21 cellular contexts compared by ENCODE assay signal in the genomic region with DNA sequence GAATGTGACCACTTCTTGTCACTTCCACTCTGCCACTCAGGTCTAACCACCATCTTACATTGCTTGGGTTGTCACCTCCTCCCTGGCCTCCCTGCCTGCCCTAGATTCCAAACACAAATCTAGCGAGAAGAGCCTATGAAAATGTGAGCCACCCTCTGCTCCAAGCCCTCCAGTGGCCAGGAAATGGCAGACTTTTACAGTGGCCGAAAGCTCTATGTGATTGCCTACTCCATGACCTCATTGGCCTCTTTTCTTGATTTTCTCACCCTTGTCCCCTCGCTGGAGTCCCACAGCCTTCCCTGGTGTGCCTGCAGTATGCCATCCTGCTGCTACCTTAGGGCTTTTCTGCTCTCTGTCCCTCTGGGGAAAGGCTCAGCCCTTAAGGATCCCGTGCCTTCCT.
DNase-seq lines count a peak whose midpoint lies in the region; ATAC-seq, FAIRE-seq and TF ChIP-seq lines count a peak whose summit lies in the region.
"Had no signal": no experiment of that assay in that cellular context is flagged by ENCODE, and none has a peak within 500 bp of the region (broad histone marks: within the 10 kb centered on the region; RNA-seq: fewer than 3 reads in every experiment).

No MANE protein-coding gene starts in this region.

- H3K23me2 ChIP-seq in H1 (ENCODE audit: low read depth, low read length), result no peaks in the 10 kb centered on the region

- H4K5ac ChIP-seq in H1 (ENCODE audit: insufficient read length, low read depth, low read length), result no peak overlapping the region

- H3K4me2 ChIP-seq in HepG2 (ENCODE audit: low read depth, low read length), result no peak overlapping the region
- H3K4me2 ChIP-seq in H1 (ENCODE audit: insufficient read depth in 1 of 2, low read depth in 2 of 2, low read length in 2 of 2), result no peak overlapping the region

- H3K79me2 ChIP-seq in HepG2 (ENCODE audit: insufficient read depth, low read length) (peaks cover 50% of the 10 kb centered on the region), H1 (ENCODE audit: control insufficient read depth in 1 of 2, insufficient read depth in 2 of 2, low read length in 2 of 2) (peaks cover 0 to 9% of the 10 kb centered on the region in 2 experiments; a peak in 2 of 4 replicates)

- no peak overlapping the region for H3K56ac ChIP-seq in H1 (replicated peaks; ENCODE audit: insufficient read length, low read depth, low read length)

- H3K36me3 Mint-ChIP-seq in nephron (ENCODE audit: low read depth), result peaks cover 4% of the 10 kb centered on the region
- peaks cover 5% of the 10 kb centered on the region for H3K36me3 Mint-ChIP-seq in Calu3 (ENCODE audit: insufficient read depth, unreplicated experiment)

- H3K4me1 ChIP-seq in HepG2 (ENCODE audit: insufficient read depth, low read length) (peaks cover 30% of the 10 kb centered on the region), right lobe of liver (peaks cover 0 to 11% (median 5%) of the 10 kb centered on the region in 4 donors), H1 (replicated peaks in 1 of 4; ENCODE audit: control insufficient read depth in 3 of 4, insufficient read depth in 4 of 4, low read length in 3 of 4) (peaks cover 0 to 10% (median 3%) of the 10 kb centered on the region in 4 experiments; a peak in 3 of 7 replicates), esophagus squamous epithelium (peaks cover 6 to 57% (median 24%) of the 10 kb centered on the region in 3 donors)

- FAIRE-seq in HepG2 (lab: Jason Lieb, UNC) (no peak), H1 (lab: Jason Lieb, UNC) (no peak)
- FAIRE-seq: G401.6, H54 had no signal

- H2AFZ ChIP-seq in HepG2 (ENCODE audit: low read length) (no peak overlapping the region), H1 (ENCODE audit: low read length) (no peak overlapping the region)

- H3K4me3 ChIP-seq in HepG2 (replicated peaks in 1 of 3; ENCODE audit: insufficient read depth in 1 of 3, low read depth in 2 of 3, low read length in 3 of 3) (no peak overlapping the region), right lobe of liver (no peak overlapping the region), H1 (ENCODE audit: extremely low read depth in 1 of 4, insufficient read depth in 2 of 4, low read depth in 3 of 4, low read length in 4 of 4) (no peak overlapping the region), brain microvascular endothelial cell (ENCODE audit: low read depth, low read length) (no peak overlapping the region), esophagus squamous epithelium (no peak overlapping the region)
- H3K4me3 ChIP-seq: BLaER1 treated with 17β-estradiol and CSF1 and Interleukin-3, amounts not matched to agents 10 nM and 100 nM; SJSA1 had no signal

- no peak overlapping the region for H2BK20ac ChIP-seq in H1 (ENCODE audit: low read length)

- H3K18ac ChIP-seq in H1 (ENCODE audit: extremely low read depth, low read length), result peak overlapping the region; percentile 83; the same call in 1 of the 2 replicates

- WGBS in HepG2 (ENCODE audit: low lambda C conversion rate), result 98% methylated on average over 4 of the region's 4 CpGs
- 93% methylated on average over 3 of the region's 4 CpGs for WGBS in right lobe of liver (ENCODE audit: insufficient coverage, low coverage, low lambda C conversion rate, missing lambda C conversion rate)
- WGBS in H1 (ENCODE audit: extremely low coverage in 1 of 2, insufficient coverage in 1 of 2, insufficient read length in 1 of 2, insufficient replicate concordance in 2 of 2, low coverage in 1 of 2, low lambda C conversion rate in 2 of 2, missing lambda C conversion rate in 1 of 2), 2 experiments, result 85% methylated on average over 4 of the region's 4 CpGs; no CpG with 5 or more reads in 1 of the 2 experiments
- 88 to 93% methylated on average over 4 of the region's 4 CpGs for WGBS in esophagus squamous epithelium, 2 donors

- H3K4me1 Mint-ChIP-seq in nephron (peaks cover 73% of the 10 kb centered on the region), Calu3 (ENCODE audit: low read depth, unreplicated experiment) (peaks cover 59% of the 10 kb centered on the region)

- POLR2A ChIA-PET in HepG2 (lab: Yijun Ruan, JAX) (no interaction called here), H1 (lab: Charles Lee; ENCODE audit: partially characterized antibody) (no interaction called here)

- CTCF ChIA-PET in HepG2 (lab: Yijun Ruan, JAX; ENCODE audit: low intra/inter-chr PET ratio, low total read pairs) (no interaction called here), H1 (lab: Charles Lee; ENCODE audit: partially characterized antibody) (interaction anchor here (0.7 to 1.9 kb wide), 5 partner anchors 9 to 795 kb away, joined by 3 to 4 read pairs (median 4); no protein-coding TSS in a partner anchor), Calu3 (lab: Charles Lee) (no interaction called here)

- H3K27me3 Mint-ChIP-seq in nephron (ENCODE audit: low read depth), result no peaks in the 10 kb centered on the region
- no peaks in the 10 kb centered on the region for H3K27me3 Mint-ChIP-seq in Calu3 (ENCODE audit: unreplicated experiment)

- intact Hi-C loops in HepG2 (cut with micrococcal nuclease; ENCODE audit: unreplicated experiment) (no loop called here), right lobe of liver (cut with DNase I) (no loop called here), Calu3 (cut with micrococcal nuclease; ENCODE audit: unreplicated experiment) (no loop called here), esophagus squamous epithelium (cut with DNase I) (no loop called here)

- BruUV-seq in HepG2 (replicated peaks; lab: Mats Ljungman, UMichigan) (no TSS peak), Calu3 (replicated peaks; lab: Mats Ljungman, UMichigan) (no TSS peak)

- H4K8ac ChIP-seq in H1 (ENCODE audit: extremely low read depth, insufficient read depth, low read length), result no peak overlapping the region

- H3K4me3 Mint-ChIP-seq in nephron (no peak overlapping the region), Calu3 (ENCODE audit: low read depth, unreplicated experiment) (no peak overlapping the region)
- H3K4me3 Mint-ChIP-seq: CD8-positive, alpha-beta T cell; HFFc6 had no signal

- H3K9me3 ChIP-seq in HepG2 (ENCODE audit: low read length) (no peaks in the 10 kb centered on the region), right lobe of liver (no peaks in the 10 kb centered on the region), H1 (ENCODE audit: insufficient read depth in 2 of 2, low read depth in 1 of 2, low read length in 1 of 2) (no peaks in the 10 kb centered on the region), esophagus squamous epithelium (no peaks in the 10 kb centered on the region)
- H3K9me3 ChIP-seq: SJSA1 had no signal

- H2BK15ac ChIP-seq in H1 (ENCODE audit: low read length), result peak overlapping the region; percentile 16; the same call in 1 of the 2 replicates

- TF ChIP-seq RAD21 in HepG2 (CRISPR knock-in tag; IDR thresholded peaks at IDR 0.05) (no peak), H1 (IDR thresholded peaks at IDR 0.05 in 1 of 2, conservative IDR thresholded peaks at IDR 0.05 in 1 of 2; ENCODE audit: low read depth in 2 of 2, low read length in 2 of 2) (no peak; a peak in 1 of 4 replicates)

- H3K9ac ChIP-seq in HepG2 (ENCODE audit: insufficient read depth, low read depth, low read length) (no peak overlapping the region), H1 (replicated peaks in 1 of 4; ENCODE audit: extremely low read depth in 1 of 4, low read depth in 3 of 4, low read length in 3 of 4) (peak overlapping the region in 1 of 4 experiments; percentile 28; a peak in 2 of 7 replicates)
- H3K9ac ChIP-seq: BLaER1 treated with 17β-estradiol and CSF1 and Interleukin-3, amounts not matched to agents 10 nM and 100 nM had no signal

- no peak overlapping the region; the same call in 1 of the 2 replicates for H2AK5ac ChIP-seq in H1 (ENCODE audit: low read depth, low read length)

- H4K91ac ChIP-seq in H1 (replicated peaks; ENCODE audit: insufficient read length, low read length), result no peak overlapping the region

- ATAC-seq in HepG2 (peak; percentile 41; the same call in 2 of the 3 replicates), right lobe of liver (no peak)
- ATAC-seq: CD8-positive, alpha-beta T cell; Panc1 had no signal

- peaks cover 3% of the 10 kb centered on the region for H3K79me1 ChIP-seq in H1 (ENCODE audit: low read depth, low read length)

- H3K27me3 ChIP-seq in HepG2 (ENCODE audit: control insufficient read depth in 1 of 2, insufficient read depth in 2 of 2, low read length in 2 of 2) (no peaks in the 10 kb centered on the region), right lobe of liver (no peaks in the 10 kb centered on the region), H1 (replicated peaks in 1 of 4; ENCODE audit: control insufficient read depth in 3 of 4, extremely low read depth in 1 of 4, insufficient read depth in 3 of 4, low read length in 3 of 4) (no peaks in the 10 kb centered on the region), brain microvascular endothelial cell (replicated peaks) (no peaks in the 10 kb centered on the region), esophagus squamous epithelium (no peaks in the 10 kb centered on the region)
- H3K27me3 ChIP-seq: BLaER1 treated with 17β-estradiol and CSF1 and Interleukin-3, amounts not matched to agents 10 nM and 100 nM; SJSA1 had no signal

- H3K4ac ChIP-seq in H1 (replicated peaks; ENCODE audit: insufficient read length, low read depth, low read length), result no peak overlapping the region

- no peak overlapping the region for H2BK120ac ChIP-seq in H1 (replicated peaks; ENCODE audit: low read depth, low read length)

- H3K9me3 Mint-ChIP-seq in nephron (no peaks in the 10 kb centered on the region), Calu3 (ENCODE audit: low read depth, unreplicated experiment) (peaks cover 6% of the 10 kb centered on the region)
- H3K9me3 Mint-ChIP-seq: CD8-positive, alpha-beta T cell; HFFc6 had no signal

- TF ChIP-seq CTCF in HepG2 (CRISPR knock-in tag; IDR thresholded peaks at IDR 0.05) (no peak), right lobe of liver (IDR thresholded peaks at IDR 0.05) (no peak), H1 (IDR thresholded peaks at IDR 0.05; ENCODE audit: control extremely low read depth in 1 of 3, insufficient read depth in 1 of 3, low read depth in 1 of 3, low read length in 3 of 3) (no peak; a peak in 1 of 4 replicates), nephron (IDR thresholded peaks at IDR 0.05; ENCODE audit: unreplicated experiment in 3 of 3) (no peak), brain microvascular endothelial cell (IDR thresholded peaks at IDR 0.05; ENCODE audit: low read depth, low read length, missing control alignments) (no peak), Calu3 (IDR thresholded peaks at IDR 0.05; ENCODE audit: unreplicated experiment) (no peak), esophagus squamous epithelium (IDR thresholded peaks at IDR 0.05) (no peak)

- no peaks in the 10 kb centered on the region; a peak in 1 of 5 replicates for H3K36me3 ChIP-seq in HepG2 (replicated peaks in 1 of 2; ENCODE audit: control insufficient read depth in 1 of 2, insufficient read depth in 2 of 2, low read length in 2 of 2)
- H3K36me3 ChIP-seq in right lobe of liver, result no peaks in the 10 kb centered on the region
- no peaks in the 10 kb centered on the region for H3K36me3 ChIP-seq in H1 (ENCODE audit: control insufficient read depth in 2 of 4, insufficient read depth in 4 of 4, low read length in 3 of 4)
- H3K36me3 ChIP-seq in brain microvascular endothelial cell (replicated peaks), result no peaks in the 10 kb centered on the region
- no peaks in the 10 kb centered on the region for H3K36me3 ChIP-seq in esophagus squamous epithelium

- no peak for TF ChIP-seq EP300 in HepG2 (IDR thresholded peaks at IDR 0.05; ENCODE audit: low read depth in 2 of 2, low read length in 2 of 2)
- TF ChIP-seq EP300 in HepG2 (CRISPR knock-in tag; IDR thresholded peaks at IDR 0.05; ENCODE audit: borderline replicate concordance), result no peak
- no peak for TF ChIP-seq EP300 in H1 (IDR thresholded peaks at IDR 0.05; ENCODE audit: borderline replicate concordance in 1 of 2, low read depth in 2 of 2, low read length in 2 of 2)

- no peak overlapping the region for H3K27ac ChIP-seq in HepG2 (ENCODE audit: extremely low read length, insufficient read depth, low read length)
- H3K27ac ChIP-seq in right lobe of liver, result no peak overlapping the region
- no peak overlapping the region for H3K27ac ChIP-seq in H1 (ENCODE audit: low read depth, low read length)
- no peak overlapping the region for H3K27ac ChIP-seq in brain microvascular endothelial cell
- no peak overlapping the region for H3K27ac ChIP-seq in esophagus squamous epithelium
- H3K27ac ChIP-seq: BLaER1 treated with 17β-estradiol and CSF1 and Interleukin-3, amounts not matched to agents 10 nM and 100 nM; HL-60; SJSA1 had no signal

- H3K27ac Mint-ChIP-seq in nephron (peak overlapping the region in 2 of 3 experiments; percentile 14 to 34), Calu3 (ENCODE audit: unreplicated experiment) (no peak overlapping the region)
- H3K27ac Mint-ChIP-seq: CD8-positive, alpha-beta T cell had no signal

- in situ Hi-C loops in HepG2 (cut with HindIII; ENCODE audit: extremely low pct_ligation_motif_present, low pct_unique_long_range_greater_than_20kb), result no loop called here
- in situ Hi-C loops in brain microvascular endothelial cell (cut with HindIII; ENCODE audit: low pct_ligation_motif_present, low sequenced_read_pairs), result no loop called here

- DNase-seq in HepG2 (ENCODE audit: low spot score) (no peak), right lobe of liver (no peak), H1 (ENCODE audit: low read depth in 1 of 2, low spot score in 2 of 2) (no peak), brain microvascular endothelial cell (no peak), Calu3 (no peak), esophagus squamous epithelium (lab: John Stamatoyannopoulos, UW) (no peak)
- DNase-seq: CD8-positive, alpha-beta T cell; DND-41; HFFc6; NCI-H1092 treated with DMSO at 0.1 percent for 48 hours; NCI-H1694; NCI-H2081 treated with DMSO at 0.1 percent for 48 hours; NCI-H446 treated with DMSO at 0.1 percent for 48 hours; NCI-H69 had no signal

- H3K23ac ChIP-seq in H1 (ENCODE audit: insufficient read length), result no peak overlapping the region

- no peak for TF ChIP-seq POLR2A in HepG2 (IDR thresholded peaks at IDR 0.05; ENCODE audit: insufficient read depth in 1 of 2, low read depth in 2 of 2, low read length in 2 of 2)
- TF ChIP-seq POLR2A in right lobe of liver (IDR thresholded peaks at IDR 0.05), result no peak
- no peak for TF ChIP-seq POLR2A in H1 (IDR thresholded peaks at IDR 0.05; ENCODE audit: control extremely low read depth in 1 of 2, low read depth in 2 of 2, low read length in 2 of 2)
- no peak for TF ChIP-seq POLR2A in esophagus squamous epithelium (IDR thresholded peaks at IDR 0.05)

- H4K20me1 ChIP-seq in HepG2 (ENCODE audit: insufficient read depth, low read length) (no peaks in the 10 kb centered on the region), H1 (replicated peaks in 1 of 2; ENCODE audit: control insufficient read depth in 1 of 2, insufficient read depth in 2 of 2, low read length in 2 of 2) (peaks cover 0 to 3% of the 10 kb centered on the region in 2 experiments)

- no peak overlapping the region for H2BK5ac ChIP-seq in H1 (ENCODE audit: low read depth, low read length)

- no peak overlapping the region for H2BK12ac ChIP-seq in H1 (ENCODE audit: low read depth, low read length)

- H3K14ac ChIP-seq in H1 (ENCODE audit: insufficient read length), result no peak overlapping the region
